8 cellular contexts compared by ENCODE assay signal in genomic region chr5:163509288-163510040, GRCh38. TPM values are rescaled to one million over a fixed set of nuclear protein-coding genes. Genes with fewer than 3 reads are reported as not detected.
A peak's percentile ranks its signal among the peaks of the same experiment; 100 is the strongest.
DNase-seq lines count a peak whose midpoint lies in the region; ATAC-seq lines count a peak whose summit lies in the region.

No MANE protein-coding gene starts in this region.

- H3K9me3 ChIP-seq in T-helper 17 cell (ENCODE audit: control insufficient read depth, low read length, poor library complexity, severe bottlenecking), result no peaks in the 10 kb centered on the region

- peak overlapping the region; percentile 8 for H3K4me3 ChIP-seq in skeletal muscle cell (ENCODE audit: low read depth, low read length)

- no peak for ATAC-seq in T-helper 17 cell
- ATAC-seq in HG03457 (IDR thresholded peaks at IDR 0.05; ENCODE audit: unreplicated experiment), result no peak

- no peaks in the 10 kb centered on the region for H3K27me3 Mint-ChIP-seq in T-helper 17 cell

- DNase-seq in NCI-H345 (lab: John Stamatoyannopoulos, UW), result peak; percentile 8
- DNase-seq in NCI-H345 treated with DMSO at 0.1 percent for 48 hours (lab: John Stamatoyannopoulos, UW; ENCODE audit: unreplicated experiment), result no peak
- DNase-seq in T-helper 17 cell, result no peak
- peak; percentile 91 for DNase-seq in fibroblast of peridontal ligament (ENCODE audit: extremely low read depth)
- DNase-seq in skeletal muscle cell (ENCODE audit: low read depth), result peak; percentile 50
- no peak for DNase-seq in NCI-H2107 treated with DMSO at 0.1 percent for 48 hours (lab: John Stamatoyannopoulos, UW; ENCODE audit: unreplicated experiment)
- DNase-seq in SKM-1 (lab: John Stamatoyannopoulos, UW; ENCODE audit: unreplicated experiment), result no peak

- H3K27ac Mint-ChIP-seq in T-helper 17 cell, result peak overlapping the region; percentile 99

- H3K36me3 Mint-ChIP-seq in T-helper 17 cell (ENCODE audit: low read depth), result peaks cover 6% of the 10 kb centered on the region

- peaks cover 35% of the 10 kb centered on the region for H3K4me1 Mint-ChIP-seq in T-helper 17 cell

- H3K4me3 Mint-ChIP-seq in T-helper 17 cell, result peak overlapping the region; percentile 86

RNA-seq across cellular contexts. Expression of gene MAT2B, which starts 4.0 kb away (rescaled TPM):
- total RNA-seq in T-helper 17 cell, result 10 to 100 TPM; 55.5 to 70.4 TPM

RNA-seq across cellular contexts. Expression of gene HMMR, which starts 49.0 kb away (rescaled TPM):
- under 1 TPM; 0.45 to 0.52 TPM for total RNA-seq in T-helper 17 cell

RNA-seq across cellular contexts. Expression of gene NUDCD2, which starts 49.6 kb away (rescaled TPM):
- total RNA-seq in T-helper 17 cell, result 10 to 100 TPM; 17.9 to 19.5 TPM

Comparison
In these comparisons a context has a peak if more than half of its experiments do, and no peak if none do; other contexts are left out.
1. DNase-seq: peak in NCI-H345 (single experiment), fibroblast of peridontal ligament (single experiment) and skeletal muscle cell (single experiment); none in NCI-H345 treated with DMSO at 0.1 percent for 48 hours (single experiment), T-helper 17 cell (0 of 3), NCI-H2107 treated with DMSO at 0.1 percent for 48 hours (single experiment) and SKM-1 (single experiment).